Comparison of ENCODE assay signal across 8 cellular contexts in genomic region chr7:130451344-130451743, GRCh38. TPM values are rescaled to one million over a fixed set of nuclear protein-coding genes. Genes with fewer than 3 reads are reported as not detected.
A peak's percentile ranks its signal among the peaks of the same experiment; 100 is the strongest.
DNase-seq lines count a peak whose midpoint lies in the region; ATAC-seq, FAIRE-seq and TF ChIP-seq lines count a peak whose summit lies in the region.
"Not testable (repeated sequence)": the region's sequence is repeated elsewhere in the genome, so short reads cannot be mapped to it uniquely, and the experiment has no call there.
"Had no signal": no experiment of that assay in that cellular context is flagged by ENCODE, and none has a peak within 500 bp of the region (broad histone marks: within the 10 kb centered on the region; RNA-seq: fewer than 3 reads in every experiment).

No MANE protein-coding gene starts in this region.

- H3K27ac ChIP-seq in mammary epithelial cell (ENCODE audit: insufficient read depth, low read depth, low read length); foreskin keratinocyte: not testable (repeated sequence)

- H3K79me2 ChIP-seq in mammary epithelial cell (ENCODE audit: insufficient read depth, low read length): not testable (repeated sequence)

- H3K27me3 Mint-ChIP-seq in activated CD4-positive, alpha-beta T cell treated with anti-CD3 and anti-CD28 coated beads, Interleukin-2, amount 10 ng/mL, durations not matched to agents 24 days and 14 days; activated CD4-positive, alpha-beta memory T cell treated with anti-CD3 and anti-CD28 coated beads for 36 hours: not testable (repeated sequence)

- WGBS in mammary epithelial cell (ENCODE audit: low coverage, missing lambda C conversion rate): 97% methylated on average over 2 of the region's 3 CpGs

- not testable (repeated sequence) for H3K4me3 Mint-ChIP-seq in activated CD4-positive, alpha-beta T cell treated with anti-CD3 and anti-CD28 coated beads, Interleukin-2, amount 10 ng/mL, durations not matched to agents 24 days and 14 days; activated CD4-positive, alpha-beta memory T cell treated with anti-CD3 and anti-CD28 coated beads for 36 hours

- not testable (repeated sequence) for H3K4me1 Mint-ChIP-seq in activated CD4-positive, alpha-beta T cell treated with anti-CD3 and anti-CD28 coated beads, Interleukin-2, amount 10 ng/mL, durations not matched to agents 24 days and 14 days
- H3K4me1 Mint-ChIP-seq in activated CD4-positive, alpha-beta memory T cell treated with anti-CD3 and anti-CD28 coated beads for 36 hours (ENCODE audit: low read depth): peaks cover 13% of the 10 kb centered on the region

- not testable (repeated sequence) for H3K27ac Mint-ChIP-seq in activated CD4-positive, alpha-beta T cell treated with anti-CD3 and anti-CD28 coated beads, Interleukin-2, amount 10 ng/mL, durations not matched to agents 24 days and 14 days; activated CD4-positive, alpha-beta memory T cell treated with anti-CD3 and anti-CD28 coated beads for 36 hours

- TF ChIP-seq CTCF in GM12865 (IDR thresholded peaks at IDR 0.05; ENCODE audit: insufficient read depth, low read depth, low read length, missing control alignments); mammary epithelial cell (conservative IDR thresholded peaks at IDR 0.05 in 1 of 2, IDR thresholded peaks at IDR 0.05 in 1 of 2; ENCODE audit: extremely low read depth in 1 of 2, insufficient read depth in 1 of 2, low read depth in 1 of 2, low read length in 2 of 2); bronchial epithelial cell (IDR thresholded peaks at IDR 0.05; ENCODE audit: insufficient read depth, low read length, severe bottlenecking); epithelial cell of esophagus (IDR thresholded peaks at IDR 0.05; ENCODE audit: insufficient read depth, low read depth, low read length, missing control alignments); foreskin keratinocyte (conservative IDR thresholded peaks at IDR 0.05): not testable (repeated sequence)

- H3K4me3 ChIP-seq in GM12865 (ENCODE audit: low read depth, low read length); mammary epithelial cell (replicated peaks in 1 of 3; ENCODE audit: insufficient read depth in 1 of 3, low read depth in 2 of 3, low read length in 3 of 3); bronchial epithelial cell (ENCODE audit: low read depth, low read length); epithelial cell of esophagus (ENCODE audit: low read length): not testable (repeated sequence)

- not testable (repeated sequence) for BruUV-seq in mammary epithelial cell (replicated peaks; lab: Mats Ljungman, UMichigan)

- dilution Hi-C loops in mammary epithelial cell (cut with HindIII; ENCODE audit: low sequenced_read_pairs): not testable (repeated sequence)

- DNase-seq in GM12865 (ENCODE audit: low read depth) (peak; percentile 23), mammary epithelial cell (peak; percentile 26), bronchial epithelial cell (ENCODE audit: low read depth) (peak; percentile 49), epithelial cell of esophagus (ENCODE audit: low read depth) (peak; percentile 26), foreskin keratinocyte (peak; percentile 24 to 55)
- peak; percentile 25 for DNase-seq in activated CD4-positive, alpha-beta T cell treated with anti-CD3 and anti-CD28 coated beads, Interleukin-2, amount 10 ng/mL, durations not matched to agents 24 days and 14 days
- peak; percentile 14 for DNase-seq in activated CD4-positive, alpha-beta memory T cell treated with anti-CD3 and anti-CD28 coated beads for 36 hours

- POLR2A ChIA-PET in activated CD4-positive, alpha-beta memory T cell treated with anti-CD3 and anti-CD28 coated beads for 36 hours (lab: Charles Lee): not testable (repeated sequence)

- not testable (repeated sequence) for H2AFZ ChIP-seq in mammary epithelial cell (ENCODE audit: low read depth, low read length)

- H4K20me1 ChIP-seq in mammary epithelial cell (ENCODE audit: insufficient read depth, low read length): not testable (repeated sequence)

- intact Hi-C loops in activated CD4-positive, alpha-beta T cell treated with anti-CD3 and anti-CD28 coated beads, Interleukin-2, amount 10 ng/mL, durations not matched to agents 24 days and 14 days (cut with micrococcal nuclease); activated CD4-positive, alpha-beta memory T cell treated with anti-CD3 and anti-CD28 coated beads for 36 hours (cut with micrococcal nuclease); mammary epithelial cell (cut with micrococcal nuclease): not testable (repeated sequence)

- not testable (repeated sequence) for H3K9ac ChIP-seq in mammary epithelial cell (ENCODE audit: insufficient read depth, low read length)

- CTCF ChIA-PET in activated CD4-positive, alpha-beta memory T cell treated with anti-CD3 and anti-CD28 coated beads for 36 hours (lab: Charles Lee); mammary epithelial cell (lab: Charles Lee; ENCODE audit: low non-redundant PET): not testable (repeated sequence)

- not testable (repeated sequence) for H3K4me1 ChIP-seq in mammary epithelial cell (ENCODE audit: insufficient read depth, low read length); foreskin keratinocyte

- not testable (repeated sequence) for FAIRE-seq in bronchial epithelial cell (lab: Jason Lieb, UNC)

- in situ Hi-C loops in mammary epithelial cell (cut with MboI; ENCODE audit: low sequenced_read_pairs in 2 of 2): not testable (repeated sequence)

- H3K27me3 ChIP-seq in mammary epithelial cell (ENCODE audit: insufficient read depth, low read length); bronchial epithelial cell (ENCODE audit: control insufficient read depth, insufficient read depth, low read length); foreskin keratinocyte: not testable (repeated sequence)

- peak; percentile 44 for ATAC-seq in foreskin keratinocyte

- H3K9me3 Mint-ChIP-seq in activated CD4-positive, alpha-beta T cell treated with anti-CD3 and anti-CD28 coated beads, Interleukin-2, amount 10 ng/mL, durations not matched to agents 24 days and 14 days; activated CD4-positive, alpha-beta memory T cell treated with anti-CD3 and anti-CD28 coated beads for 36 hours: not testable (repeated sequence)

- H3K36me3 Mint-ChIP-seq in activated CD4-positive, alpha-beta T cell treated with anti-CD3 and anti-CD28 coated beads, Interleukin-2, amount 10 ng/mL, durations not matched to agents 24 days and 14 days (ENCODE audit: low read depth); activated CD4-positive, alpha-beta memory T cell treated with anti-CD3 and anti-CD28 coated beads for 36 hours: not testable (repeated sequence)

- not testable (repeated sequence) for H3K4me2 ChIP-seq in mammary epithelial cell (ENCODE audit: insufficient read depth, low read depth, low read length)

- H3K36me3 ChIP-seq in mammary epithelial cell (ENCODE audit: insufficient read depth, low read length); bronchial epithelial cell (ENCODE audit: control insufficient read depth, insufficient read depth, low read length): not testable (repeated sequence)

- H3K9me3 ChIP-seq in mammary epithelial cell (replicated peaks; ENCODE audit: insufficient read depth, low read length): not testable (repeated sequence)

RNA-seq across cellular contexts. Expression of gene CEP41, which starts 10.5 kb away (rescaled TPM):
- total RNA-seq in activated CD4-positive, alpha-beta T cell treated with anti-CD3 and anti-CD28 coated beads, Interleukin-2, amount 10 ng/mL, durations not matched to agents 24 days and 14 days: 14.3 and 16.7 TPM in 2 replicates
- total RNA-seq in activated CD4-positive, alpha-beta memory T cell treated with anti-CD3 and anti-CD28 coated beads for 36 hours: 10 to 100 TPM; 14.0 to 16.4 TPM
- total RNA-seq in mammary epithelial cell (10 to 100 TPM; 13.0 to 15.5 TPM), bronchial epithelial cell (3.1 and 4.2 TPM in 2 replicates), foreskin keratinocyte (19.0 and 20.5 TPM in 2 replicates)
- polyA plus RNA-seq in mammary epithelial cell (21.2 TPM), foreskin keratinocyte (11.8 and 12.6 TPM in 2 replicates)
- 9.1 TPM for polyA minus RNA-seq in mammary epithelial cell

RNA-seq across cellular contexts. Expression of gene MEST, which starts 40.5 kb away (rescaled TPM):
- total RNA-seq in activated CD4-positive, alpha-beta T cell treated with anti-CD3 and anti-CD28 coated beads, Interleukin-2, amount 10 ng/mL, durations not matched to agents 24 days and 14 days: 4.1 and 5.8 TPM in 2 replicates
- 1 to 10 TPM in 1 of 2 experiments, under 1 TPM in 1; 0.83 to 1.0 TPM for total RNA-seq in activated CD4-positive, alpha-beta memory T cell treated with anti-CD3 and anti-CD28 coated beads for 36 hours
- total RNA-seq in mammary epithelial cell (100 to 1,000 TPM in 1 of 2 donors, 1 to 10 TPM in 1; 5.5 to 113 TPM), bronchial epithelial cell (6.4 and 11.8 TPM in 2 replicates), foreskin keratinocyte (32.0 and 42.3 TPM in 2 replicates)
- polyA plus RNA-seq in mammary epithelial cell (28.8 TPM), foreskin keratinocyte (19.2 and 28.2 TPM in 2 replicates)
- 98.6 TPM for polyA minus RNA-seq in mammary epithelial cell
- total RNA-seq: A172 had no signal
